8 cellular contexts compared by ENCODE assay signal in genomic region chr21:33403128-33403785, GRCh38. TPM values are rescaled to one million over a fixed set of nuclear protein-coding genes. Genes with fewer than 3 reads are reported as not detected.
A peak's percentile ranks its signal among the peaks of the same experiment; 100 is the strongest.
DNase-seq lines count a peak whose midpoint lies in the region; ATAC-seq and TF ChIP-seq lines count a peak whose summit lies in the region.

A gene with protein sequence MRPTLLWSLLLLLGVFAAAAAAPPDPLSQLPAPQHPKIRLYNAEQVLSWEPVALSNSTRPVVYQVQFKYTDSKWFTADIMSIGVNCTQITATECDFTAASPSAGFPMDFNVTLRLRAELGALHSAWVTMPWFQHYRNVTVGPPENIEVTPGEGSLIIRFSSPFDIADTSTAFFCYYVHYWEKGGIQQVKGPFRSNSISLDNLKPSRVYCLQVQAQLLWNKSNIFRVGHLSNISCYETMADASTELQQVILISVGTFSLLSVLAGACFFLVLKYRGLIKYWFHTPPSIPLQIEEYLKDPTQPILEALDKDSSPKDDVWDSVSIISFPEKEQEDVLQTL (plus strand): TSS chr21:33403413. CDS start chr21:33403544, 131 bp downstream.

- peaks cover 2% of the 10 kb centered on the region for H3K27me3 Mint-ChIP-seq in activated naive CD4-positive, alpha-beta T cell treated with anti-CD3 and anti-CD28 coated beads for 36 hours (ENCODE audit: low read depth)

- ATAC-seq in GM19397 (IDR thresholded peaks at IDR 0.05; ENCODE audit: unreplicated experiment), result peak; percentile 56
- ATAC-seq in HG02938 (IDR thresholded peaks at IDR 0.05; ENCODE audit: unreplicated experiment), result no peak

- H3K27me3 ChIP-seq in BJ (ENCODE audit: control insufficient read depth, insufficient read depth, low read length), result no peaks in the 10 kb centered on the region

- TF ChIP-seq CTCF in BJ (IDR thresholded peaks at IDR 0.05; ENCODE audit: insufficient read depth, low read depth, low read length), result no peak

- H3K4me3 Mint-ChIP-seq in activated naive CD4-positive, alpha-beta T cell treated with anti-CD3 and anti-CD28 coated beads for 36 hours, result peak within 1 kb of the TSS; percentile 84

- DNase-seq in BJ (ENCODE audit: low read depth) (no peak), NCI-H510A treated with DMSO at 0.1 percent for 48 hours (lab: John Stamatoyannopoulos, UW) (peak; percentile 25), glomerular endothelial cell (ENCODE audit: extremely low read depth, low read depth, low spot score) (no peak), occipital lobe (lab: John Stamatoyannopoulos, UW) (no peak), NCI-H524 treated with DMSO at 0.1 percent for 48 hours (lab: John Stamatoyannopoulos, UW) (no peak)
- DNase-seq in activated naive CD4-positive, alpha-beta T cell treated with anti-CD3 and anti-CD28 coated beads for 36 hours, result no peak

- no peaks in the 10 kb centered on the region for H3K36me3 ChIP-seq in BJ (ENCODE audit: control insufficient read depth, insufficient read depth, low read length)

- H3K4me3 ChIP-seq in BJ (ENCODE audit: low read depth, low read length), result peak within 1 kb of the TSS; percentile 90

- intact Hi-C loops in activated naive CD4-positive, alpha-beta T cell treated with anti-CD3 and anti-CD28 coated beads for 36 hours (cut with micrococcal nuclease), result no loop called here

- no peaks in the 10 kb centered on the region for H3K9me3 Mint-ChIP-seq in activated naive CD4-positive, alpha-beta T cell treated with anti-CD3 and anti-CD28 coated beads for 36 hours

- no peaks in the 10 kb centered on the region for H3K36me3 Mint-ChIP-seq in activated naive CD4-positive, alpha-beta T cell treated with anti-CD3 and anti-CD28 coated beads for 36 hours (ENCODE audit: low read depth)

- H3K4me1 Mint-ChIP-seq in activated naive CD4-positive, alpha-beta T cell treated with anti-CD3 and anti-CD28 coated beads for 36 hours (ENCODE audit: low read depth), result peaks cover 35% of the 10 kb centered on the region

- CTCF ChIA-PET in BJ (lab: Yijun Ruan, JAX), result no interaction called here
- CTCF ChIA-PET in activated naive CD4-positive, alpha-beta T cell treated with anti-CD3 and anti-CD28 coated beads for 36 hours (lab: Charles Lee), result no interaction called here

- POLR2A ChIA-PET in BJ (lab: Charles Lee), result interaction anchor here (1.1 kb wide), 1 partner anchor 79 kb away, joined by 3 read pairs; the partner anchor contains the start of gene IFNAR1

- peak within 1 kb of the TSS; percentile 84 for H3K27ac Mint-ChIP-seq in activated naive CD4-positive, alpha-beta T cell treated with anti-CD3 and anti-CD28 coated beads for 36 hours

RNA-seq across cellular contexts. Expression of the gene that starts here (rescaled TPM):
- polyA plus RNA-seq in BJ (2011; rRNA removed), result 107 and 114 TPM in 2 replicates
- polyA minus RNA-seq in BJ (2011; rRNA and poly(A)+ RNA removed), result 55.7 and 120 TPM in 2 replicates
- 10 to 100 TPM; 16.3 to 17.5 TPM for total RNA-seq in activated naive CD4-positive, alpha-beta T cell treated with anti-CD3 and anti-CD28 coated beads for 36 hours
- total RNA-seq in glomerular endothelial cell (85.6 and 91.9 TPM in 2 replicates), occipital lobe (57.1 TPM)
